In genomic region chr4:187141101-187141500, GRCh38 we compare ENCODE assay signal across 1 cellular context.
TF ChIP-seq lines count a peak whose summit lies in the region.

No MANE protein-coding gene starts in this region.

TF ChIP-seq in GM23338, 12 proteins besides CTCF, POLR2A, EP300 and RAD21 (continued from another document):
- no peak for TF ChIP-seq ZNF462 (CRISPR knock-in tag; IDR thresholded peaks at IDR 0.05)
- TF ChIP-seq EZH2phosphoT487 (IDR thresholded peaks at IDR 0.05; ENCODE audit: unreplicated experiment): no peak
- no peak for TF ChIP-seq POLR2AphosphoS5 (IDR thresholded peaks at IDR 0.05; ENCODE audit: low read depth)
- no peak for TF ChIP-seq JUNB (IDR thresholded peaks at IDR 0.05; ENCODE audit: unreplicated experiment)
- TF ChIP-seq, protein P1, sequence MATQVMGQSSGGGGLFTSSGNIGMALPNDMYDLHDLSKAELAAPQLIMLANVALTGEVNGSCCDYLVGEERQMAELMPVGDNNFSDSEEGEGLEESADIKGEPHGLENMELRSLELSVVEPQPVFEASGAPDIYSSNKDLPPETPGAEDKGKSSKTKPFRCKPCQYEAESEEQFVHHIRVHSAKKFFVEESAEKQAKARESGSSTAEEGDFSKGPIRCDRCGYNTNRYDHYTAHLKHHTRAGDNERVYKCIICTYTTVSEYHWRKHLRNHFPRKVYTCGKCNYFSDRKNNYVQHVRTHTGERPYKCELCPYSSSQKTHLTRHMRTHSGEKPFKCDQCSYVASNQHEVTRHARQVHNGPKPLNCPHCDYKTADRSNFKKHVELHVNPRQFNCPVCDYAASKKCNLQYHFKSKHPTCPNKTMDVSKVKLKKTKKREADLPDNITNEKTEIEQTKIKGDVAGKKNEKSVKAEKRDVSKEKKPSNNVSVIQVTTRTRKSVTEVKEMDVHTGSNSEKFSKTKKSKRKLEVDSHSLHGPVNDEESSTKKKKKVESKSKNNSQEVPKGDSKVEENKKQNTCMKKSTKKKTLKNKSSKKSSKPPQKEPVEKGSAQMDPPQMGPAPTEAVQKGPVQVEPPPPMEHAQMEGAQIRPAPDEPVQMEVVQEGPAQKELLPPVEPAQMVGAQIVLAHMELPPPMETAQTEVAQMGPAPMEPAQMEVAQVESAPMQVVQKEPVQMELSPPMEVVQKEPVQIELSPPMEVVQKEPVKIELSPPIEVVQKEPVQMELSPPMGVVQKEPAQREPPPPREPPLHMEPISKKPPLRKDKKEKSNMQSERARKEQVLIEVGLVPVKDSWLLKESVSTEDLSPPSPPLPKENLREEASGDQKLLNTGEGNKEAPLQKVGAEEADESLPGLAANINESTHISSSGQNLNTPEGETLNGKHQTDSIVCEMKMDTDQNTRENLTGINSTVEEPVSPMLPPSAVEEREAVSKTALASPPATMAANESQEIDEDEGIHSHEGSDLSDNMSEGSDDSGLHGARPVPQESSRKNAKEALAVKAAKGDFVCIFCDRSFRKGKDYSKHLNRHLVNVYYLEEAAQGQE (IDR thresholded peaks at IDR 0.05; ENCODE audit: unreplicated experiment): no peak
